In genomic region chr17:41500131-41500911, GRCh38 we compare ENCODE assay signal across 1 cellular context.
TF ChIP-seq lines count a peak whose summit lies in the region.

No MANE protein-coding gene starts in this region.

TF ChIP-seq in GM12891, 5 proteins besides CTCF, POLR2A, EP300 and RAD21 (continued from another document):
- TF ChIP-seq PAX5 (IDR thresholded peaks at IDR 0.05; ENCODE audit: insufficient read depth, low read length, severe bottlenecking) (no peak), POLR2AphosphoS5 (IDR thresholded peaks at IDR 0.05; ENCODE audit: low read depth, low read length) (no peak), SPI1 (IDR thresholded peaks at IDR 0.05; ENCODE audit: low read depth, low read length) (no peak)
